Comparison of ENCODE assay signal across 17 cellular contexts in genomic region chr20:56810141-56810540, GRCh38.
DNase-seq lines count a peak whose midpoint lies in the region; ATAC-seq and TF ChIP-seq lines count a peak whose summit lies in the region.
"Had no signal": no experiment of that assay in that cellular context is flagged by ENCODE, and none has a peak within 500 bp of the region (broad histone marks: within the 10 kb centered on the region; RNA-seq: fewer than 3 reads in every experiment).

No MANE protein-coding gene starts in this region.

- no peak for TF ChIP-seq CTCF in MCF 10A (IDR thresholded peaks at IDR 0.05; ENCODE audit: unreplicated experiment)
- TF ChIP-seq CTCF in suprapubic skin (IDR thresholded peaks at IDR 0.05), result no peak

- no peaks in the 10 kb centered on the region for H3K27me3 Mint-ChIP-seq in MCF 10A (ENCODE audit: insufficient read depth, unreplicated experiment)

- TF ChIP-seq EP300 in suprapubic skin (IDR thresholded peaks at IDR 0.05), result no peak

- POLR2A ChIA-PET in MCF 10A (lab: Yijun Ruan, JAX), result interaction anchor here (1.0 to 1.2 kb wide), 3 partner anchors 16 to 145 kb away, joined by 3 to 6 read pairs (median 5); no protein-coding TSS in a partner anchor

- no peaks in the 10 kb centered on the region for H3K36me3 ChIP-seq in suprapubic skin

- H3K4me1 ChIP-seq in suprapubic skin, result peaks cover 37% of the 10 kb centered on the region

- H3K9me3 Mint-ChIP-seq in MCF 10A (ENCODE audit: unreplicated experiment), result peaks cover 4% of the 10 kb centered on the region

- TF ChIP-seq POLR2A in suprapubic skin (IDR thresholded peaks at IDR 0.05), result no peak

- CTCF ChIA-PET in MCF 10A (lab: Yijun Ruan, JAX), result no interaction called here

- H3K4me1 Mint-ChIP-seq in MCF 10A (ENCODE audit: insufficient read depth, unreplicated experiment), result peaks cover 23% of the 10 kb centered on the region

- no peak overlapping the region for H3K4me3 ChIP-seq in suprapubic skin

- intact Hi-C loops in MCF 10A (cut with micrococcal nuclease), result no loop called here

- no TSS peak for BruUV-seq in MCF 10A (replicated peaks; lab: Mats Ljungman, UMichigan)

- H3K27ac Mint-ChIP-seq in MCF 10A (ENCODE audit: low read depth, unreplicated experiment), result peak overlapping the region; percentile 39

- H3K9me3 ChIP-seq in suprapubic skin, result no peaks in the 10 kb centered on the region

- peaks cover 16% of the 10 kb centered on the region for H3K27me3 ChIP-seq in suprapubic skin

- H3K4me3 Mint-ChIP-seq in MCF 10A (ENCODE audit: unreplicated experiment), result no peak overlapping the region

- ATAC-seq in esophagus mucosa (peak; percentile 1), GM18520 (IDR thresholded peaks at IDR 0.05; ENCODE audit: unreplicated experiment) (no peak)

- no peaks in the 10 kb centered on the region for H3K36me3 Mint-ChIP-seq in MCF 10A (ENCODE audit: insufficient read depth, unreplicated experiment)

- DNase-seq in MCF 10A (ENCODE audit: unreplicated experiment) (peak; percentile 70), midbrain (lab: John Stamatoyannopoulos, UW) (peak; percentile 1), suprapubic skin (ENCODE audit: low spot score in 2 of 2) (no peak), DMS153 (lab: John Stamatoyannopoulos, UW) (no peak), NCI-H2227 (lab: John Stamatoyannopoulos, UW; ENCODE audit: unreplicated experiment) (no peak), ureter (ENCODE audit: low spot score) (no peak)
- DNase-seq: GOT3, HCEC 1CT, IMR-90, KG1, MM.1S, NCI-H2029, NCI-H2227 treated with DMSO at 0.1 percent for 48 hours, NCI-H69, SHP77 treated with DMSO at 0.1 percent for 48 hours had no signal

- H3K27ac ChIP-seq in suprapubic skin, result peak overlapping the region; percentile 81

- WGBS in suprapubic skin, result 30% methylated on average over 6 of the region's 6 CpGs

Comparison
In these comparisons a context has a peak if more than half of its experiments do, and no peak if none do; other contexts are left out.
1. DNase-seq: peak in MCF 10A (single experiment) and midbrain (single experiment); none in suprapubic skin (0 of 2), DMS153 (single experiment), NCI-H2227 (single experiment) and ureter (single experiment).